7 cellular contexts compared by ENCODE assay signal in the genomic region with DNA sequence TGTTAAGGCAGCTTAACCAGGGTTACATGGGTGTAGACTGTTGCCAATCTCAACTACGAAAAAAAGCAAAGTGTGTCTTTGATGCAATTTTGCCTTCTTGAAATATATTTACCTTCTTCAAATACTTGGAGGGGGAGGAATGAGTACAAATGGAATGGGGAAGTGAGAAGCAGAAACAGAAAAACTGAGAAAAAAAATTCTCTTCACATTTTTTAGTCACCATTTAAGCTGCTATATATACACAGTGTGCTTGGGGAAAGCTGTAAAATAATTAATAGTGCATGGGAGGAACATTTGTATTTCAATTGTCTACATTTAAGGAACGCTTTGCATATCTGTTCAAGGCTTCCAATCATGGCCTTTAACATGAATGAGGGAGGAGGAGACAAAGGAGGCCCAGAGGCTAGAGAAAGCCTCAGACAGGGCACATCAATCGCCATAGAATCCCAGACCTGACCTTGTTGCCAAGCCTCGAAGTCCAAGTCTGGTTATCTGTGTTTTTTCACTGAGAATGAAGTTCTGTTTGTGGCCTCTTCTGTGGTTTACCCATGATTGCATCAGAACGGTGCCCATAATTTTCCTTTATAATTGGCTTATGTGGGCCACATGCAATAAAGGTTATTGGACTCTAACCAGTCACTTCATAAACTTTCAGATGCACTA.
DNase-seq lines count a peak whose midpoint lies in the region; ATAC-seq and TF ChIP-seq lines count a peak whose summit lies in the region.

No MANE protein-coding gene starts in this region.

- no peaks in the 10 kb centered on the region for H3K27me3 ChIP-seq in suprapubic skin

- no peak for TF ChIP-seq CTCF in suprapubic skin (IDR thresholded peaks at IDR 0.05)

- no peak overlapping the region for H3K4me3 ChIP-seq in suprapubic skin

- H3K27ac ChIP-seq in suprapubic skin = no peak overlapping the region

- H3K9me3 ChIP-seq in suprapubic skin = no peaks in the 10 kb centered on the region

- H3K36me3 ChIP-seq in suprapubic skin = no peaks in the 10 kb centered on the region

- intact Hi-C loops in left colon (cut with DNase I, micrococcal nuclease) = no loop called here

- ATAC-seq in GM19035 (IDR thresholded peaks at IDR 0.05; ENCODE audit: unreplicated experiment) = peak; percentile 36
- ATAC-seq in HG03045 (IDR thresholded peaks at IDR 0.05; ENCODE audit: unreplicated experiment) = peak; percentile 52
- peak; percentile 76 for ATAC-seq in left colon

- no peak for TF ChIP-seq EP300 in suprapubic skin (IDR thresholded peaks at IDR 0.05)

- H3K4me1 ChIP-seq in suprapubic skin = peaks cover 6% of the 10 kb centered on the region

- WGBS in suprapubic skin = 46% methylated on average over 5 of the region's 5 CpGs

- DNase-seq in SKM-1 treated with dmso at 0.1 percent for 144 hours (lab: John Stamatoyannopoulos, UW; ENCODE audit: unreplicated experiment) = peak; percentile 24
- DNase-seq in left colon = no peak
- DNase-seq in NCI-H748 treated with DMSO at 0.1 percent for 48 hours (lab: John Stamatoyannopoulos, UW) = no peak
- no peak for DNase-seq in suprapubic skin (ENCODE audit: low spot score in 2 of 2)
- DNase-seq in activated naive CD4-positive, alpha-beta T cell treated with anti-CD3 and anti-CD28 coated beads, Interleukin-2, amount 50 U/mL, for 16 hours = no peak

- no peak for TF ChIP-seq POLR2A in suprapubic skin (IDR thresholded peaks at IDR 0.05)
